In genomic region chr7:37031571-37032257, GRCh38 we compare ENCODE assay signal across 9 cellular contexts.
DNase-seq lines count a peak whose midpoint lies in the region; ATAC-seq, FAIRE-seq and TF ChIP-seq lines count a peak whose summit lies in the region.
"Had no signal": no experiment of that assay in that cellular context is flagged by ENCODE, and none has a peak within 500 bp of the region (broad histone marks: within the 10 kb centered on the region; RNA-seq: fewer than 3 reads in every experiment).

No MANE protein-coding gene starts in this region.

- whole genome bisulfite sequencing in SK-N-SH (ENCODE audit: low lambda C conversion rate) = 21% methylated on average over 9 of the region's 9 CpGs

- H3K4me1 ChIP-seq in SK-N-SH (ENCODE audit: control insufficient read depth in 1 of 2, insufficient read depth in 2 of 2, low read depth in 1 of 2, low read length in 1 of 2) (peaks cover 14 to 19% of the 10 kb centered on the region in 2 experiments), keratinocyte (ENCODE audit: control insufficient read depth, extremely low read depth, insufficient read depth, low read length) (peaks cover 20% of the 10 kb centered on the region)

- TF ChIP-seq EP300 in SK-N-SH (IDR thresholded peaks at IDR 0.05; ENCODE audit: borderline replicate concordance in 1 of 2, low read depth in 1 of 2, low read length in 1 of 2) = peak in 1 of 2 experiments; percentile 90; a peak in 1 of 4 replicates

- no peaks in the 10 kb centered on the region for H4K20me1 ChIP-seq in SK-N-SH (ENCODE audit: insufficient read depth)
- H4K20me1 ChIP-seq in keratinocyte (ENCODE audit: control insufficient read depth, extremely low read depth, insufficient read depth, low read length) = no peaks in the 10 kb centered on the region

- no peak for TF ChIP-seq CTCF in SK-N-SH (IDR thresholded peaks at IDR 0.05)
- no peak for TF ChIP-seq CTCF in bronchial epithelial cell (IDR thresholded peaks at IDR 0.05; ENCODE audit: insufficient read depth, low read length, severe bottlenecking)
- no peak for TF ChIP-seq CTCF in keratinocyte (optimal IDR thresholded peaks at IDR 0.05 in 1 of 3, IDR thresholded peaks at IDR 0.05 in 1 of 3, conservative IDR thresholded peaks at IDR 0.05 in 1 of 3; ENCODE audit: extremely low read depth in 1 of 3, insufficient read depth in 2 of 3, low read length in 3 of 3)

- no peaks in the 10 kb centered on the region for H3K9me2 ChIP-seq in SK-N-SH

- dilution Hi-C loops in keratinocyte (cut with MboI; ENCODE audit: extremely low pct_ligation_motif_present, low sequenced_read_pairs) = no loop called here

- TF ChIP-seq RAD21 in SK-N-SH (IDR thresholded peaks at IDR 0.05; ENCODE audit: low read length) = no peak

- no peak for ATAC-seq in HG03108 (IDR thresholded peaks at IDR 0.05; ENCODE audit: unreplicated experiment)

- FAIRE-seq in bronchial epithelial cell (lab: Jason Lieb, UNC) = peak; percentile 96
- peak; percentile 94 for FAIRE-seq in keratinocyte (lab: Jason Lieb, UNC)

- H3K4me3 ChIP-seq in SK-N-SH (ENCODE audit: low read depth in 2 of 2, low read length in 1 of 2) (no peak overlapping the region), bronchial epithelial cell (ENCODE audit: low read depth, low read length) (no peak overlapping the region), keratinocyte (ENCODE audit: control insufficient read depth in 2 of 3, extremely low read depth in 1 of 3, insufficient read depth in 2 of 3, low read depth in 1 of 3, low read length in 3 of 3) (no peak overlapping the region)

- H3K79me2 ChIP-seq in SK-N-SH (ENCODE audit: insufficient read depth) (no peaks in the 10 kb centered on the region), keratinocyte (ENCODE audit: control insufficient read depth, insufficient read depth, low read length) (no peaks in the 10 kb centered on the region)

- H3K36me3 ChIP-seq in SK-N-SH (replicated peaks in 1 of 2; ENCODE audit: control insufficient read depth in 1 of 2, insufficient read depth in 2 of 2, low read length in 1 of 2) (no peaks in the 10 kb centered on the region), bronchial epithelial cell (ENCODE audit: control insufficient read depth, insufficient read depth, low read length) (no peaks in the 10 kb centered on the region), keratinocyte (ENCODE audit: control insufficient read depth in 2 of 2, extremely low read depth in 1 of 2, insufficient read depth in 2 of 2, low read length in 2 of 2) (no peaks in the 10 kb centered on the region)

- DNase-seq in AG08395 (ENCODE audit: low spot score) = peak; percentile 98
- peak; percentile 100 for DNase-seq in HT1080 (ENCODE audit: low read depth)
- no peak for DNase-seq in SK-N-SH
- peak; percentile 100 for DNase-seq in bronchial epithelial cell (ENCODE audit: low read depth)
- peak; percentile 90 for DNase-seq in keratinocyte (ENCODE audit: low read depth, low spot score)
- DNase-seq in stimulated activated CD4-positive, alpha-beta T cell treated with anti-CD3 and anti-CD28 coated beads, Interleukin-1b, Interleukin-23, amount 100 ng/mL, for 24 hours (ENCODE audit: low read depth in 4 of 4, low spot score in 1 of 4) = peak; percentile 9 to 38 (median 20)
- no peak for DNase-seq in NCI-H82 (lab: John Stamatoyannopoulos, UW)

- CTCF ChIA-PET in SK-N-SH (lab: Yijun Ruan, JAX) = interaction anchor here (1.4 to 4.6 kb wide), 2 partner anchors 149 to 167 kb away, joined by 6 to 37 read pairs; no protein-coding TSS in a partner anchor

- H3K9ac ChIP-seq in SK-N-SH (no peak overlapping the region), keratinocyte (ENCODE audit: control insufficient read depth, extremely low read depth, insufficient read depth, low read length) (no peak overlapping the region)

- POLR2A ChIA-PET in SK-N-SH (lab: Yijun Ruan, JAX) = no interaction called here

- H3F3A ChIP-seq in SK-N-SH (replicated peaks; ENCODE audit: insufficient read depth) = peaks cover 14% of the 10 kb centered on the region

- H3K27ac ChIP-seq in SK-N-SH (ENCODE audit: low read depth in 2 of 2, low read length in 1 of 2) (peak overlapping the region; percentile 36 to 64; a peak in 3 of 4 replicates), keratinocyte (ENCODE audit: control insufficient read depth, insufficient read depth, low read length) (peak overlapping the region; percentile 50)
- H3K27ac ChIP-seq: neutrophil had no signal

- H3K4me2 ChIP-seq in SK-N-SH = peak overlapping the region; percentile 57; the same call in 1 of the 2 replicates
- H3K4me2 ChIP-seq in keratinocyte (ENCODE audit: control insufficient read depth, extremely low read depth, insufficient read depth, low read depth, low read length) = peak overlapping the region; percentile 30

- H3K9me3 ChIP-seq in SK-N-SH (no peaks in the 10 kb centered on the region), keratinocyte (ENCODE audit: control insufficient read depth, low read depth, low read length) (no peaks in the 10 kb centered on the region)
- H3K9me3 ChIP-seq: neutrophil had no signal

- H2AFZ ChIP-seq in SK-N-SH (ENCODE audit: low read depth) = peak overlapping the region; percentile 47; the same call in 1 of the 2 replicates
- peak overlapping the region; percentile 24 for H2AFZ ChIP-seq in keratinocyte (ENCODE audit: control insufficient read depth, low read length)

- H3K9me1 ChIP-seq in keratinocyte (ENCODE audit: control insufficient read depth, extremely low read depth, insufficient read depth, low read length) = no peaks in the 10 kb centered on the region

- H3K27me3 ChIP-seq in SK-N-SH (ENCODE audit: insufficient read depth) (no peaks in the 10 kb centered on the region), bronchial epithelial cell (ENCODE audit: control insufficient read depth, insufficient read depth, low read length) (no peaks in the 10 kb centered on the region), keratinocyte (ENCODE audit: control insufficient read depth, extremely low read depth, insufficient read depth, low read length) (no peaks in the 10 kb centered on the region)
- H3K27me3 ChIP-seq: neutrophil had no signal

TF ChIP-seq in SK-N-SH, 30 proteins besides CTCF, POLR2A, EP300 and RAD21 (continues in another document):
- 0 out of 2 replicates have a peak, but pooled peaks have one; percentile 38 for TF ChIP-seq SIN3A (IDR thresholded peaks at IDR 0.05; ENCODE audit: borderline replicate concordance, low read depth, low read length)
- TF ChIP-seq TEAD4 (IDR thresholded peaks at IDR 0.05; ENCODE audit: borderline replicate concordance, insufficient read depth) = peak; percentile 97
- peak; percentile 92 for TF ChIP-seq TCF12 (IDR thresholded peaks at IDR 0.05)
- TF ChIP-seq FOSL2 (IDR thresholded peaks at IDR 0.05; ENCODE audit: borderline replicate concordance, low read depth) = peak; percentile 100
- TF ChIP-seq, protein P1, sequence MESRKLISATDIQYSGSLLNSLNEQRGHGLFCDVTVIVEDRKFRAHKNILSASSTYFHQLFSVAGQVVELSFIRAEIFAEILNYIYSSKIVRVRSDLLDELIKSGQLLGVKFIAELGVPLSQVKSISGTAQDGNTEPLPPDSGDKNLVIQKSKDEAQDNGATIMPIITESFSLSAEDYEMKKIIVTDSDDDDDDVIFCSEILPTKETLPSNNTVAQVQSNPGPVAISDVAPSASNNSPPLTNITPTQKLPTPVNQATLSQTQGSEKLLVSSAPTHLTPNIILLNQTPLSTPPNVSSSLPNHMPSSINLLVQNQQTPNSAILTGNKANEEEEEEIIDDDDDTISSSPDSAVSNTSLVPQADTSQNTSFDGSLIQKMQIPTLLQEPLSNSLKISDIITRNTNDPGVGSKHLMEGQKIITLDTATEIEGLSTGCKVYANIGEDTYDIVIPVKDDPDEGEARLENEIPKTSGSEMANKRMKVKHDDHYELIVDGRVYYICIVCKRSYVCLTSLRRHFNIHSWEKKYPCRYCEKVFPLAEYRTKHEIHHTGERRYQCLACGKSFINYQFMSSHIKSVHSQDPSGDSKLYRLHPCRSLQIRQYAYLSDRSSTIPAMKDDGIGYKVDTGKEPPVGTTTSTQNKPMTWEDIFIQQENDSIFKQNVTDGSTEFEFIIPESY (IDR thresholded peaks at IDR 0.05; ENCODE audit: borderline replicate concordance, low read depth) = peak; percentile 81; the same call in 1 of the 2 replicates
- TF ChIP-seq POLR2AphosphoS5 (IDR thresholded peaks at IDR 0.05; ENCODE audit: low read depth, low read length) = peak; percentile 87; the same call in 1 of the 2 replicates
- TF ChIP-seq NRF1 (IDR thresholded peaks at IDR 0.05; ENCODE audit: low read depth, low read length) = no peak
- no peak for TF ChIP-seq GATA2 (CRISPR knock-in tag; IDR thresholded peaks at IDR 0.05)
- TF ChIP-seq, protein P2, sequence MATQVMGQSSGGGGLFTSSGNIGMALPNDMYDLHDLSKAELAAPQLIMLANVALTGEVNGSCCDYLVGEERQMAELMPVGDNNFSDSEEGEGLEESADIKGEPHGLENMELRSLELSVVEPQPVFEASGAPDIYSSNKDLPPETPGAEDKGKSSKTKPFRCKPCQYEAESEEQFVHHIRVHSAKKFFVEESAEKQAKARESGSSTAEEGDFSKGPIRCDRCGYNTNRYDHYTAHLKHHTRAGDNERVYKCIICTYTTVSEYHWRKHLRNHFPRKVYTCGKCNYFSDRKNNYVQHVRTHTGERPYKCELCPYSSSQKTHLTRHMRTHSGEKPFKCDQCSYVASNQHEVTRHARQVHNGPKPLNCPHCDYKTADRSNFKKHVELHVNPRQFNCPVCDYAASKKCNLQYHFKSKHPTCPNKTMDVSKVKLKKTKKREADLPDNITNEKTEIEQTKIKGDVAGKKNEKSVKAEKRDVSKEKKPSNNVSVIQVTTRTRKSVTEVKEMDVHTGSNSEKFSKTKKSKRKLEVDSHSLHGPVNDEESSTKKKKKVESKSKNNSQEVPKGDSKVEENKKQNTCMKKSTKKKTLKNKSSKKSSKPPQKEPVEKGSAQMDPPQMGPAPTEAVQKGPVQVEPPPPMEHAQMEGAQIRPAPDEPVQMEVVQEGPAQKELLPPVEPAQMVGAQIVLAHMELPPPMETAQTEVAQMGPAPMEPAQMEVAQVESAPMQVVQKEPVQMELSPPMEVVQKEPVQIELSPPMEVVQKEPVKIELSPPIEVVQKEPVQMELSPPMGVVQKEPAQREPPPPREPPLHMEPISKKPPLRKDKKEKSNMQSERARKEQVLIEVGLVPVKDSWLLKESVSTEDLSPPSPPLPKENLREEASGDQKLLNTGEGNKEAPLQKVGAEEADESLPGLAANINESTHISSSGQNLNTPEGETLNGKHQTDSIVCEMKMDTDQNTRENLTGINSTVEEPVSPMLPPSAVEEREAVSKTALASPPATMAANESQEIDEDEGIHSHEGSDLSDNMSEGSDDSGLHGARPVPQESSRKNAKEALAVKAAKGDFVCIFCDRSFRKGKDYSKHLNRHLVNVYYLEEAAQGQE (IDR thresholded peaks at IDR 0.05; ENCODE audit: low read depth, low read length) = 0 out of 2 replicates have a peak, but pooled peaks have one; percentile 52
- TF ChIP-seq, protein P3, sequence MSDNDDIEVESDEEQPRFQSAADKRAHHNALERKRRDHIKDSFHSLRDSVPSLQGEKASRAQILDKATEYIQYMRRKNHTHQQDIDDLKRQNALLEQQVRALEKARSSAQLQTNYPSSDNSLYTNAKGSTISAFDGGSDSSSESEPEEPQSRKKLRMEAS (IDR thresholded peaks at IDR 0.05; ENCODE audit: low read depth) = peak; percentile 89; the same call in 1 of the 2 replicates
- TF ChIP-seq NFIC (IDR thresholded peaks at IDR 0.05; ENCODE audit: borderline replicate concordance) = peak; percentile 86
- peak; percentile 100 for TF ChIP-seq JUND (IDR thresholded peaks at IDR 0.05)

Comparison
In these comparisons a context has a peak if more than half of its experiments do, and no peak if none do; other contexts are left out.
1. DNase-seq: peak in AG08395 (single experiment), HT1080 (single experiment), bronchial epithelial cell (single experiment), keratinocyte (single experiment) and stimulated activated CD4-positive, alpha-beta T cell treated with anti-CD3 and anti-CD28 coated beads, Interleukin-1b, Interleukin-23, amount 100 ng/mL, for 24 hours (4 of 4); none in SK-N-SH (single experiment) and NCI-H82 (single experiment).